In genomic region chr7:134936893-134937520, GRCh38 we compare ENCODE assay signal across 20 cellular contexts. TPM values are rescaled to one million over a fixed set of nuclear protein-coding genes. Genes with fewer than 3 reads are reported as not detected.
A peak's percentile ranks its signal among the peaks of the same experiment; 100 is the strongest.
DNase-seq lines count a peak whose midpoint lies in the region; ATAC-seq and TF ChIP-seq lines count a peak whose summit lies in the region.
"Had no signal": no experiment of that assay in that cellular context is flagged by ENCODE, and none has a peak within 500 bp of the region (broad histone marks: within the 10 kb centered on the region; RNA-seq: fewer than 3 reads in every experiment).

No MANE protein-coding gene starts in this region.

- H2AFZ ChIP-seq in H9 (ENCODE audit: low read length), result no peak overlapping the region

- H2BK5ac ChIP-seq in H9 (ENCODE audit: insufficient read length, low read length), result no peak overlapping the region

- WGBS in H9 (ENCODE audit: extremely low coverage, insufficient read length, low lambda C conversion rate), result no CpG with 5 or more reads among the region's 4 CpGs

- no peak overlapping the region for H3K14ac ChIP-seq in H9 (ENCODE audit: insufficient read depth, low read length)

- H3K9ac ChIP-seq in H9 (ENCODE audit: extremely low read depth, insufficient read length, low read length), result no peak overlapping the region

- peaks cover 14% of the 10 kb centered on the region for H3K4me1 ChIP-seq in cardiac muscle cell (ENCODE audit: low read depth)
- H3K4me1 ChIP-seq in tibial artery, result peaks cover 0 to 98% (median 37%) of the 10 kb centered on the region in 4 donors
- no peaks in the 10 kb centered on the region for H3K4me1 ChIP-seq in H9 (ENCODE audit: insufficient read depth, low read length)
- H3K4me1 ChIP-seq: psoas muscle had no signal

- H3K4me3 ChIP-seq in cardiac muscle cell, result no peak overlapping the region
- no peak overlapping the region for H3K4me3 ChIP-seq in tibial artery
- H3K4me3 ChIP-seq: mucosa of descending colon, psoas muscle had no signal

- no peaks in the 10 kb centered on the region for H3K9me3 ChIP-seq in cardiac muscle cell (ENCODE audit: low read depth)
- no peaks in the 10 kb centered on the region for H3K9me3 ChIP-seq in tibial artery
- H3K9me3 ChIP-seq in H9 (ENCODE audit: control insufficient read depth, low read depth, low read length), result no peaks in the 10 kb centered on the region
- H3K9me3 ChIP-seq: mucosa of descending colon, psoas muscle had no signal

- peak overlapping the region; percentile 57 for H3K27ac ChIP-seq in cardiac muscle cell
- peak overlapping the region; percentile 60 to 80 for H3K27ac ChIP-seq in tibial artery
- no peak overlapping the region for H3K27ac ChIP-seq in H9 (ENCODE audit: insufficient read length, low read depth, low read length)
- H3K27ac ChIP-seq: psoas muscle had no signal

- H3K4me3 Mint-ChIP-seq in nephron, result no peak overlapping the region
- H3K4me3 Mint-ChIP-seq in H9, result no peak overlapping the region
- H3K4me3 Mint-ChIP-seq: CD8-positive, alpha-beta T cell had no signal

- ATAC-seq in Right ventricle myocardium superior (ENCODE audit: poor library complexity), result no peak
- ATAC-seq: activated naive CD4-positive, alpha-beta T cell treated with anti-CD3 and anti-CD28 coated beads, Interleukin-2, amount 50 U/mL, for 72 hours; CD8-positive, alpha-beta T cell; mucosa of descending colon; psoas muscle had no signal

- no peaks in the 10 kb centered on the region for H3K79me2 ChIP-seq in H9 (ENCODE audit: insufficient read depth, low read length)

- DNase-seq in cardiac muscle cell (ENCODE audit: low read depth in 1 of 2, low spot score in 1 of 2), result no peak
- DNase-seq in Right ventricle myocardium superior, result no peak
- peak; percentile 48 for DNase-seq in ecto neural progenitor cell (ENCODE audit: low spot score)
- no peak for DNase-seq in tibial artery
- DNase-seq in H9, result no peak
- DNase-seq in NCI-H1092 treated with DMSO at 0.1 percent for 48 hours (lab: John Stamatoyannopoulos, UW), result no peak
- DNase-seq in NCI-H446 (lab: John Stamatoyannopoulos, UW), result no peak
- DNase-seq: activated CD4-positive, alpha-beta T cell treated with anti-CD3 and anti-CD28 coated beads, Interleukin-2, amount 50 U/mL, for 1 hour; activated T-cell treated with anti-CD3 and anti-CD28 coated beads for 4 hours; CD8-positive, alpha-beta T cell; central memory CD4-positive, alpha-beta T cell; EL; glutamatergic neuron; mucosa of descending colon; NCI-H1694; NCI-H510A treated with DMSO at 0.1 percent for 48 hours; OCI-M1; psoas muscle had no signal

- no peaks in the 10 kb centered on the region for H3K27me3 ChIP-seq in cardiac muscle cell
- H3K27me3 ChIP-seq in tibial artery, result no peaks in the 10 kb centered on the region
- no peaks in the 10 kb centered on the region for H3K27me3 ChIP-seq in H9 (ENCODE audit: insufficient read depth, low read length)

- H3K23me2 ChIP-seq in H9 (ENCODE audit: insufficient read length, low read depth, low read length, poor library complexity, severe bottlenecking), result no peaks in the 10 kb centered on the region

- H3K36me3 Mint-ChIP-seq in nephron (ENCODE audit: low read depth), result peaks cover 81% of the 10 kb centered on the region
- peaks cover 13 to 42% (median 24%) of the 10 kb centered on the region in 3 experiments; a peak in 6 of 7 replicates for H3K36me3 Mint-ChIP-seq in H9 (ENCODE audit: insufficient read depth in 1 of 3, low read depth in 3 of 3)
- H3K36me3 Mint-ChIP-seq: CD8-positive, alpha-beta T cell had no signal

- H2BK120ac ChIP-seq in H9 (ENCODE audit: low read depth, low read length, poor library complexity, severe bottlenecking), result no peak overlapping the region

- intact Hi-C loops in Right ventricle myocardium superior (cut with DNase I) (no loop called here), tibial artery (cut with DNase I; ENCODE audit: low total_unique reads) (loop anchor here (10.0 kb wide), 2 partner anchors 52 to 92 kb away; no protein-coding TSS in a partner anchor)

- no peak overlapping the region for H3K18ac ChIP-seq in H9 (ENCODE audit: insufficient read length, low read depth, low read length)

- H2BK12ac ChIP-seq in H9 (ENCODE audit: insufficient read length, low read depth, low read length), result no peak overlapping the region

- no peak overlapping the region for H3K23ac ChIP-seq in H9 (ENCODE audit: insufficient read length, low read depth, low read length)

- peak overlapping the region; percentile 39 to 58 (median 52) for H3K27ac Mint-ChIP-seq in nephron
- peak overlapping the region in 1 of 3 experiments; percentile 17; a peak in 1 of 7 replicates for H3K27ac Mint-ChIP-seq in H9
- H3K27ac Mint-ChIP-seq: activated naive CD4-positive, alpha-beta T cell treated with anti-CD3 and anti-CD28 coated beads, Interleukin-2, amount 50 U/mL, for 72 hours; CD8-positive, alpha-beta T cell had no signal

- no peak overlapping the region for H2BK15ac ChIP-seq in H9 (ENCODE audit: low read depth, low read length)

- H3K9me3 Mint-ChIP-seq in nephron (no peaks in the 10 kb centered on the region), H9 (no peaks in the 10 kb centered on the region)
- H3K9me3 Mint-ChIP-seq: CD8-positive, alpha-beta T cell had no signal

- H4K8ac ChIP-seq in H9 (replicated peaks; ENCODE audit: insufficient read length, low read depth, low read length), result no peak overlapping the region

- no peaks in the 10 kb centered on the region for H3K36me3 ChIP-seq in cardiac muscle cell
- peaks cover 27 to 35% (median 31%) of the 10 kb centered on the region in 3 donors for H3K36me3 ChIP-seq in tibial artery

- no peak overlapping the region for H2AK5ac ChIP-seq in H9 (ENCODE audit: insufficient read length, low read length)

- H3K27me3 Mint-ChIP-seq in nephron (ENCODE audit: low read depth) (no peaks in the 10 kb centered on the region), H9 (ENCODE audit: low read depth) (no peaks in the 10 kb centered on the region)

- no peak for TF ChIP-seq CTCF in cardiac muscle cell (IDR thresholded peaks at IDR 0.05; ENCODE audit: low read depth, low read length)
- TF ChIP-seq CTCF in nephron (IDR thresholded peaks at IDR 0.05; ENCODE audit: unreplicated experiment in 3 of 3), result no peak
- no peak for TF ChIP-seq CTCF in tibial artery (IDR thresholded peaks at IDR 0.05)
- TF ChIP-seq CTCF in H9 (conservative IDR thresholded peaks at IDR 0.05), result no peak

- H3K56ac ChIP-seq in H9 (ENCODE audit: insufficient read length, low read depth, low read length), result no peak overlapping the region

- no peak overlapping the region for H2BK20ac ChIP-seq in H9 (ENCODE audit: low read depth, low read length, poor library complexity, severe bottlenecking)

- no peak overlapping the region for H4K5ac ChIP-seq in H9 (ENCODE audit: insufficient read length, low read depth, low read length)

- H3K4me1 Mint-ChIP-seq in nephron, result peaks cover 67% of the 10 kb centered on the region
- H3K4me1 Mint-ChIP-seq in H9, result peaks cover 8 to 19% of the 10 kb centered on the region in 2 experiments

- H3K4me2 ChIP-seq in H9 (ENCODE audit: insufficient read depth, insufficient read length, low read length), result no peak overlapping the region

- no peaks in the 10 kb centered on the region for H3K79me1 ChIP-seq in H9 (ENCODE audit: insufficient read depth, low read depth, low read length, poor library complexity, severe bottlenecking)

- no peak overlapping the region for H4K91ac ChIP-seq in H9 (ENCODE audit: insufficient read length, low read depth, low read length)

- H4K20me1 ChIP-seq in H9 (ENCODE audit: control insufficient read depth, insufficient read depth, insufficient read length), result no peaks in the 10 kb centered on the region

- no peak overlapping the region for H3K4ac ChIP-seq in H9 (ENCODE audit: low read depth, low read length)

- H3T11ph ChIP-seq in H9 (ENCODE audit: low read length), result no peak overlapping the region

RNA-seq across cellular contexts. Expression of gene AGBL3, which starts 49.3 kb away (rescaled TPM):
- 1.4 and 1.7 TPM in 2 replicates for total RNA-seq in cardiac muscle cell
- 3.8 and 6.6 TPM in 2 replicates for polyA plus RNA-seq in cardiac muscle cell
- total RNA-seq in Right ventricle myocardium superior, result 1.2 TPM
- 1.2 and 2.4 TPM in 2 replicates for total RNA-seq in H9 (2021)
